Comparison of ENCODE assay signal across 8 cellular contexts in genomic region chr17:35879748-35880654, GRCh38. TPM values are rescaled to one million over a fixed set of nuclear protein-coding genes. Genes with fewer than 3 reads are reported as not detected.
A peak's percentile ranks its signal among the peaks of the same experiment; 100 is the strongest.
DNase-seq lines count a peak whose midpoint lies in the region; ATAC-seq and TF ChIP-seq lines count a peak whose summit lies in the region.

CCL5 (minus strand) TSS chr17:35880360.

- H3K4me3 ChIP-seq in right atrium auricular region (no peak within 1 kb of the TSS), RWPE2 (ENCODE audit: severe bottlenecking) (no peak within 1 kb of the TSS), duodenal mucosa (ENCODE audit: low read depth in 1 of 2, low read length in 2 of 2) (peak within 1 kb of the TSS; percentile 27 to 64), neural progenitor cell (no peak within 1 kb of the TSS)

- H3K36me3 Mint-ChIP-seq in neural progenitor cell = no peaks in the 10 kb centered on the region

- no peak within 1 kb of the TSS for H3K4me2 ChIP-seq in neural progenitor cell

- H3K36me3 ChIP-seq in right atrium auricular region (no peaks in the 10 kb centered on the region), RWPE2 (ENCODE audit: low read depth) (no peaks in the 10 kb centered on the region), duodenal mucosa (ENCODE audit: control insufficient read depth in 1 of 2, insufficient read depth in 2 of 2, low read length in 2 of 2) (no peaks in the 10 kb centered on the region), neural progenitor cell (no peaks in the 10 kb centered on the region)

- no peaks in the 10 kb centered on the region for H4K20me1 ChIP-seq in neural progenitor cell (ENCODE audit: low read depth)

- no peaks in the 10 kb centered on the region for H3F3A ChIP-seq in neural progenitor cell (ENCODE audit: low read depth)

- no peaks in the 10 kb centered on the region for H3K9me3 ChIP-seq in right atrium auricular region
- no peaks in the 10 kb centered on the region for H3K9me3 ChIP-seq in RWPE2 (ENCODE audit: severe bottlenecking)
- H3K9me3 ChIP-seq in duodenal mucosa (ENCODE audit: control insufficient read depth in 1 of 2, low read length in 2 of 2) = no peaks in the 10 kb centered on the region
- no peaks in the 10 kb centered on the region for H3K9me3 ChIP-seq in neural progenitor cell (ENCODE audit: low read depth)

- no peak within 1 kb of the TSS for H2AFZ ChIP-seq in neural progenitor cell (replicated peaks)

- H3K79me2 ChIP-seq in neural progenitor cell (ENCODE audit: low read depth) = no peaks in the 10 kb centered on the region

- H3K27me3 Mint-ChIP-seq in neural progenitor cell (ENCODE audit: insufficient read depth, low read depth) = peaks cover 7% of the 10 kb centered on the region

- no peak for DNase-seq in left cardiac atrium
- no peak for DNase-seq in right atrium auricular region (ENCODE audit: low spot score)
- no peak for DNase-seq in RWPE2 (ENCODE audit: low spot score)
- DNase-seq in NCI-H2029 treated with DMSO at 0.1 percent for 48 hours (lab: John Stamatoyannopoulos, UW) = no peak
- DNase-seq in foreskin melanocyte = no peak
- no peak for DNase-seq in neural progenitor cell (ENCODE audit: low spot score)

- H3K27me3 ChIP-seq in right atrium auricular region (no peaks in the 10 kb centered on the region), RWPE2 (ENCODE audit: insufficient read depth, poor library complexity, severe bottlenecking) (no peaks in the 10 kb centered on the region), duodenal mucosa (ENCODE audit: control insufficient read depth in 1 of 2, insufficient read depth in 2 of 2, low read length in 2 of 2) (no peaks in the 10 kb centered on the region), neural progenitor cell (no peaks in the 10 kb centered on the region)

- no peaks in the 10 kb centered on the region for H3K4me1 Mint-ChIP-seq in neural progenitor cell

- H3K9ac ChIP-seq in duodenal mucosa (ENCODE audit: low read depth in 1 of 2, low read length in 2 of 2) (peak within 1 kb of the TSS; percentile 2 to 42), neural progenitor cell (no peak within 1 kb of the TSS)

- TF ChIP-seq CTCF in right atrium auricular region (IDR thresholded peaks at IDR 0.05) = no peak
- TF ChIP-seq CTCF in RWPE2 (IDR thresholded peaks at IDR 0.05; ENCODE audit: poor library complexity, severe bottlenecking) = no peak
- TF ChIP-seq CTCF in neural progenitor cell (IDR thresholded peaks at IDR 0.05) = no peak

- no peak within 1 kb of the TSS for H3K27ac Mint-ChIP-seq in neural progenitor cell

- intact Hi-C loops in left cardiac atrium (cut with DNase I) = no loop called here

- H3K9me3 Mint-ChIP-seq in neural progenitor cell = no peaks in the 10 kb centered on the region

- H3K4me1 ChIP-seq in right atrium auricular region (no peaks in the 10 kb centered on the region), RWPE2 (ENCODE audit: insufficient read depth, poor library complexity, severe bottlenecking) (no peaks in the 10 kb centered on the region), duodenal mucosa (ENCODE audit: control insufficient read depth in 1 of 2, insufficient read depth in 2 of 2, low read length in 2 of 2) (peaks cover 0 to 8% of the 10 kb centered on the region in 2 donors), neural progenitor cell (no peaks in the 10 kb centered on the region)

- no peak within 1 kb of the TSS for H3K27ac ChIP-seq in right atrium auricular region
- no peak within 1 kb of the TSS for H3K27ac ChIP-seq in RWPE2 (ENCODE audit: poor library complexity, severe bottlenecking)
- no peak within 1 kb of the TSS for H3K27ac ChIP-seq in duodenal mucosa (ENCODE audit: low read depth, low read length)
- H3K27ac ChIP-seq in neural progenitor cell = no peak within 1 kb of the TSS

- H3K4me3 Mint-ChIP-seq in neural progenitor cell = no peak within 1 kb of the TSS

- ATAC-seq in left cardiac atrium = peak; percentile 53 to 63
- peak; percentile 80 for ATAC-seq in HG02973 (IDR thresholded peaks at IDR 0.05; ENCODE audit: unreplicated experiment)
- peak; percentile 67 for ATAC-seq in RWPE2 (ENCODE audit: low read depth)

RNA-seq across cellular contexts. Expression of gene CCL5, which starts in this region (rescaled TPM):
- total RNA-seq in left cardiac atrium (1 to 10 TPM; 1.7 to 8.6 TPM), right atrium auricular region (1 to 10 TPM; 1.0 to 3.1 TPM), neural progenitor cell (ENCODE audit: low replicate concordance) (not detected in 2 replicates)

Comparison
In these comparisons a context has a peak if more than half of its experiments do, and no peak if none do; other contexts are left out.
1. H3K4me3 ChIP-seq: peak in duodenal mucosa (2 of 2); none in right atrium auricular region (0 of 2), RWPE2 (single experiment) and neural progenitor cell (single experiment).
2. Peak in every context shown above with its lines, with median percentiles within 50 percentile points of each other: ATAC-seq.